Comparison of ENCODE assay signal across 24 cellular contexts in the genomic region with DNA sequence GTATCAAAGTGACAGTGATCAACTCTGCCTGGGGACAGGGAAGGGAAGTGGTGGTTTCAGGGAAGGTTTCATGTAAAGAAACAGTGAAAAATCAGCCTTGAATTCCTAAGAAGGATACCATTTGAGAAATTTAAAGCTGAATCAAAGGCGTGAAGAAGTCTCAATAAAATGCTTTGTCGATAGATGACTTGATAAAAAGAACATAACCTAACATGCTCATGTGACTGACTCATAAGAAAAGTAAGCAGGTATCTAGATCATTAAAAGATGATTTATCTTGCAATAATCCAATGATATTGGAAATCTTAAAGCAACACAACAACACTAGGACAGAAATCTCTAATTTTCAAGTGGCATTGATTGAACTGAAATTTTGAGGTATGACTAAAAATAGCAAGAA. TPM values are rescaled to one million over a fixed set of nuclear protein-coding genes. Genes with fewer than 3 reads are reported as not detected.
"Had no signal": no experiment of that assay in that cellular context is flagged by ENCODE, and none has a peak within 500 bp of the region (broad histone marks: within the 10 kb centered on the region; RNA-seq: fewer than 3 reads in every experiment).

No MANE protein-coding gene starts in this region.

- H3K27me3 ChIP-seq: MG63, Peyer's patch, SJSA1 had no signal

- H3K9me3 ChIP-seq: MG63, Peyer's patch, SJSA1 had no signal

- H3K36me3 ChIP-seq: MG63, Peyer's patch, SJSA1 had no signal

- H3K4me3 ChIP-seq: MG63, Peyer's patch, SJSA1, SK-N-MC had no signal

- DNase-seq: KBM-7; MG63; NCI-H1092; NCI-H1105 treated with DMSO at 0.1 percent for 48 hours; NCI-H1417 treated with DMSO at 0.1 percent for 48 hours; NCI-H146; NCI-H187; NCI-H2029; NCI-H2081 treated with DMSO at 0.1 percent for 48 hours; NCI-H2171; NCI-H226; NCI-H446; NCI-H510A; NCI-H524 treated with DMSO at 0.1 percent for 48 hours; NCI-H69; NCI-H774; NK-92 treated with Interleukin-12 subunit alpha and Interleukin-12 subunit beta, amount 100 ng/mL, for 24 hours; PC-3; Peyer's patch; Right ventricle myocardium superior; SIG-M5 had no signal

- H3K27ac ChIP-seq: Peyer's patch, SJSA1, SK-N-MC had no signal

- H3K4me1 ChIP-seq: Peyer's patch had no signal

- ATAC-seq: PC-3 had no signal

RNA-seq across cellular contexts. Expression of a gene that starts 14.3 kb away (rescaled TPM):
- total RNA-seq: OCI-LY7 had no signal
